25 cellular contexts compared by ENCODE assay signal in the genomic region with DNA sequence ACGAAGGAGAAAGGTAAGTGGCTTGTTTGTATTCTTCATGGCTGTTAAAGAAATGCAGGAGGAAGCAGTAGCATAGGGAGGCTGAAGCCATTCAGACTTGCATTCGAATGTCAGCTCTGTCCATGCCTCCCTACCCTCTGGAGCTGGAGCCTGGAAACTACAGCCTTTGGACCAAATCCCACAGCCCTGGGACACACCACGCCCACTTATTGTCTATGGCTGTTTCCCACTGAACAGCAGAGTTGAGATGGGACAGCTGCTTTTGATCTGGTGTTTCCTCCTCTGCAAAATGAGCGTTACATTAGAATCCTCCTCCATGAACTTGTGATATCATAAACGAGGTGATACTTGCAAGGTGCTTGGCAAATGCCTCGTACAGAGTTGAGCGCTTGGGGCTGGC. TPM values are rescaled to one million over a fixed set of nuclear protein-coding genes. Genes with fewer than 3 reads are reported as not detected.
DNase-seq lines count a peak whose midpoint lies in the region; FAIRE-seq and TF ChIP-seq lines count a peak whose summit lies in the region.
"Had no signal": no experiment of that assay in that cellular context is flagged by ENCODE, and none has a peak within 500 bp of the region (broad histone marks: within the 10 kb centered on the region; RNA-seq: fewer than 3 reads in every experiment).

No MANE protein-coding gene starts in this region.

- H3K27me3 ChIP-seq in esophagus squamous epithelium = peaks cover 0 to 5% (median 0%) of the 10 kb centered on the region in 4 donors
- H3K27me3 ChIP-seq in layer of hippocampus (ENCODE audit: control insufficient read depth, insufficient read depth, low read length) = peaks cover 2% of the 10 kb centered on the region

- peaks cover 0 to 8% (median 0%) of the 10 kb centered on the region in 3 donors for H3K36me3 ChIP-seq in esophagus squamous epithelium
- H3K36me3 ChIP-seq: neutrophil had no signal

- H3K4me1 ChIP-seq in esophagus squamous epithelium = peaks cover 9 to 69% (median 26%) of the 10 kb centered on the region in 3 donors

- intact Hi-C loops in esophagus squamous epithelium (cut with DNase I) = no loop called here

- TF ChIP-seq CTCF in esophagus squamous epithelium (IDR thresholded peaks at IDR 0.05) = no peak

- no peak for FAIRE-seq in GM12891 (lab: Jason Lieb, UNC)
- FAIRE-seq: keratinocyte, TTC549 had no signal

- 48 to 52% methylated on average over 7 of the region's 7 CpGs for WGBS in esophagus squamous epithelium, 2 donors

- DNase-seq in RPMI7951 (ENCODE audit: low read depth) (peak; percentile 20), esophagus squamous epithelium (lab: John Stamatoyannopoulos, UW) (no peak), NCI-H524 (lab: John Stamatoyannopoulos, UW) (no peak), NCI-H82 treated with DMSO at 0.1 percent for 48 hours (lab: John Stamatoyannopoulos, UW; ENCODE audit: unreplicated experiment) (no peak), GM12891 (ENCODE audit: insufficient read length, low spot score) (no peak), Kasumi-1 (lab: John Stamatoyannopoulos, UW) (no peak)
- DNase-seq: activated CD4-positive, alpha-beta T cell treated with anti-CD3 and anti-CD28 coated beads for 48 hours; activated naive CD8-positive, alpha-beta T cell treated with anti-CD3 and anti-CD28 coated beads, Interleukin-2, amount 10 ng/mL, durations not matched to agents 7 days and 5 days; CD8-positive, alpha-beta memory T cell; DMS79; effector CD8-positive, alpha-beta T cell; hippocampal formation; midbrain; NCI-H1092 treated with DMSO at 0.1 percent for 48 hours; NCI-H2081; NCI-H510A; RPMI8226; stimulated activated CD4-positive, alpha-beta T cell treated with anti-CD3 and anti-CD28 coated beads, Interleukin-12 subunit alpha, Interleukin-12 subunit beta, amount 100 ng/mL, for 4 hours had no signal

- H3K4me3 ChIP-seq in esophagus squamous epithelium = no peak overlapping the region

- no peaks in the 10 kb centered on the region for H3K9me3 ChIP-seq in esophagus squamous epithelium
- H3K9me3 ChIP-seq: neutrophil had no signal

- peak overlapping the region in 3 of 4 donors; percentile 10 to 92 (median 86) for H3K27ac ChIP-seq in esophagus squamous epithelium
- peak overlapping the region; percentile 52 for H3K27ac ChIP-seq in layer of hippocampus (ENCODE audit: low read depth, low read length)
- H3K27ac ChIP-seq in temporal lobe (ENCODE audit: low read depth, low read length) = peak overlapping the region; percentile 96
- H3K27ac ChIP-seq: KMS-11, neutrophil had no signal

- TF ChIP-seq POLR2A in esophagus squamous epithelium (IDR thresholded peaks at IDR 0.05) = no peak
- TF ChIP-seq POLR2A in GM12891 (IDR thresholded peaks at IDR 0.05; ENCODE audit: low read depth, low read length) = no peak

TF ChIP-seq in GM12891, 5 proteins besides CTCF, POLR2A, EP300 and RAD21:
- TF ChIP-seq POLR2AphosphoS5 (IDR thresholded peaks at IDR 0.05; ENCODE audit: low read depth, low read length) = no peak
- no peak for TF ChIP-seq PAX5 (IDR thresholded peaks at IDR 0.05; ENCODE audit: insufficient read depth, low read length, severe bottlenecking)
- no peak for TF ChIP-seq SPI1 (IDR thresholded peaks at IDR 0.05; ENCODE audit: low read depth, low read length)
- TF ChIP-seq POU2F2 (IDR thresholded peaks at IDR 0.05; ENCODE audit: low read depth, low read length) = no peak
- no peak for TF ChIP-seq TAF1 (IDR thresholded peaks at IDR 0.05; ENCODE audit: low read depth, low read length)
TF ChIP-seq in GM12891: peak in this region for 0.

RNA-seq across cellular contexts. Expression of a gene that starts 3.6 kb away (rescaled TPM):
- not detected in 2 replicates for total RNA-seq in RPMI7951 (2014; rRNA removed; shearing (Covaris generic))
- total RNA-seq in esophagus squamous epithelium (10 to 100 TPM in 2 of 4 donors, 1 to 10 TPM in 2; 3.9 to 78.6 (median 10.8) TPM), temporal lobe (32.2 TPM)
- polyA plus RNA-seq in GM12891 (2012; ENCODE audit: low read depth, missing spikeins) = not detected
- total RNA-seq: activated naive CD8-positive, alpha-beta T cell treated with anti-CD3 and anti-CD28 coated beads, Interleukin-2, amount 10 ng/mL, durations not matched to agents 7 days and 5 days; activated T-helper 17 cell treated with anti-CD3 and anti-CD28 coated beads, Interleukin-2, amount 50 U/mL, for 72 hours; CD8-positive, alpha-beta memory T cell had no signal
- polyA plus RNA-seq: CD8-positive, alpha-beta memory T cell; keratinocyte had no signal

RNA-seq across cellular contexts. Expression of a gene that starts 36.6 kb away (rescaled TPM):
- total RNA-seq in RPMI7951 (2014; rRNA removed; shearing (Covaris generic)) = 5.3 and 8.1 TPM in 2 replicates
- total RNA-seq in esophagus squamous epithelium (10 to 100 TPM in 2 of 4 donors, 1 to 10 TPM in 2; 5.3 to 14.1 (median 10.0) TPM), temporal lobe (0.98 TPM)
- not detected for polyA plus RNA-seq in GM12891 (2012; ENCODE audit: low read depth, missing spikeins)
- total RNA-seq: activated naive CD8-positive, alpha-beta T cell treated with anti-CD3 and anti-CD28 coated beads, Interleukin-2, amount 10 ng/mL, durations not matched to agents 7 days and 5 days; activated T-helper 17 cell treated with anti-CD3 and anti-CD28 coated beads, Interleukin-2, amount 50 U/mL, for 72 hours; CD8-positive, alpha-beta memory T cell had no signal
- polyA plus RNA-seq: CD8-positive, alpha-beta memory T cell had no signal
